ENCODE assay signal across 8 cellular contexts in the genomic region with DNA sequence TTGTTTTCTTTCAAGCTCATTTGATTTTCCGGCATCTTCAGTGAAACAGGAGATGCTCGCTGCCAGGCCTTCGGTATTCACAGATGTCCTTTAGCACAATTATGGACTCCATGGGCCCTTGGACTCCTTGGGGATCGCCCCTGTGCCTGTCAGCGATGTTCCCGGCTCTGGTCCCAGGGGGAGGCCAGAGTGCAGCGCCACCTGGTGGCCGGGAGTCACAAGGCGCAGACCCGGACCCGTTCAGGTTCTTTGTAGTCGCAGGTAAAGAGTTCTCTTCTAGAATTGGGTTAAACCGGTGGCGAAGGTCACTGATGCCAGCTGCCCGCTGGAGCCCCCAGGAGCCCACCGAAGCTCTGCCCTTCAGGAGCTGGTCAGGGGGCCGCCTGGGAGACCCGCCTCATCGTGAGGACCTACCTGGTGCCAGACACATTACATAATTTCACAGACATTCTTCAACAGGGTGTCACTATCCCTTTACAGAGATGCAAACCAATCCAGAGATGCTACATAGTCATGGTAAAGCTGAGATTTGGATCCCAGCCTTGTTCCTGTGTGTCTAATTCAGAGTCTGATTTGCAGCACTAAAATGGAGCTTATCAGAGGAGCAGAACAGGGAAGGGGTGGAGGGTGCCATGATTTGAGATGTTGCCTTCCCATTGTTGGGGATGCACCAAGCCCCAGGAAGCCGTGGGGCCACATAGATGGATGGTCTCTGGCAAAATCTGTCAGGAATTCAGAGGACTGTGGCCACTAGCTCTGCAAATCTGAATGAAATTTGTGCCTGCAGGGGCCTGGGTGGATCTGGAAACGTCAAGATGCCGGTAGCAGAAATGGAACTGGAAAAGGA. TPM values are rescaled to one million over a fixed set of nuclear protein-coding genes. Genes with fewer than 3 reads are reported as not detected.
DNase-seq lines count a peak whose midpoint lies in the region; ATAC-seq and TF ChIP-seq lines count a peak whose summit lies in the region.

No MANE protein-coding gene starts in this region.

- H3K27me3 ChIP-seq in MM.1S (replicated peaks; ENCODE audit: insufficient read depth, low read length) = no peaks in the 10 kb centered on the region

- H3K27ac ChIP-seq in MM.1S (ENCODE audit: low read length) = no peak overlapping the region

- peak; percentile 56 for DNase-seq in NK-92 treated with Interleukin-12 subunit alpha and Interleukin-12 subunit beta, amount 100 ng/mL, for 24 hours (lab: John Stamatoyannopoulos, UW)
- no peak for DNase-seq in NK-92 (lab: John Stamatoyannopoulos, UW; ENCODE audit: unreplicated experiment)
- peak; percentile 64 for DNase-seq in MM.1S
- peak; percentile 56 for DNase-seq in activated CD4-positive, alpha-beta T cell treated with anti-CD3 and anti-CD28 coated beads for 1 hour
- peak; percentile 21 for DNase-seq in cerebellum (ENCODE audit: low spot score)
- peak; percentile 47 to 62 for DNase-seq in lung microvascular endothelial cell (ENCODE audit: low read depth in 2 of 2)
- peak; percentile 39 to 41 for DNase-seq in stimulated activated CD8-positive, alpha-beta memory T cell treated with anti-CD3 and anti-CD28 coated beads, Interleukin-15, amount 100 ng/mL, for 4 hours (ENCODE audit: low read depth in 2 of 2)

- ATAC-seq in GM18520 (IDR thresholded peaks at IDR 0.05; ENCODE audit: unreplicated experiment) = no peak

- H3K79me2 ChIP-seq in MM.1S (ENCODE audit: low read length) = no peaks in the 10 kb centered on the region

- H2AFZ ChIP-seq in MM.1S (ENCODE audit: low read length) = peak overlapping the region; percentile 57; the same call in 1 of the 2 replicates

- no peaks in the 10 kb centered on the region for H4K20me1 ChIP-seq in MM.1S (ENCODE audit: insufficient read depth, low read length)

- peak; percentile 91 for TF ChIP-seq CTCF in MM.1S (IDR thresholded peaks at IDR 0.05; ENCODE audit: low read length)

- H3K9me3 ChIP-seq in MM.1S (replicated peaks; ENCODE audit: insufficient read depth, low read length) = no peaks in the 10 kb centered on the region

- no peaks in the 10 kb centered on the region for H3F3A ChIP-seq in MM.1S (ENCODE audit: insufficient read depth, low read length)

- H3K36me3 ChIP-seq in MM.1S (replicated peaks; ENCODE audit: insufficient read depth, low read length) = no peaks in the 10 kb centered on the region

- no peaks in the 10 kb centered on the region for H3K9me2 ChIP-seq in MM.1S (replicated peaks; ENCODE audit: insufficient read depth, low read length)

- H3K4me1 ChIP-seq in MM.1S (ENCODE audit: low read length) = no peaks in the 10 kb centered on the region

- no peak overlapping the region for H3K4me3 ChIP-seq in MM.1S (ENCODE audit: low read length)

- H3K9ac ChIP-seq in MM.1S (ENCODE audit: low read length) = no peak overlapping the region

- H3K4me2 ChIP-seq in MM.1S (ENCODE audit: low read depth, low read length) = peak overlapping the region; percentile 53; the same call in 1 of the 2 replicates

RNA-seq across cellular contexts. Expression of gene INPP5D, which starts 6.0 kb away (rescaled TPM):
- total RNA-seq in cerebellum (4.9 TPM), lung microvascular endothelial cell (25.7 and 43.5 TPM in 2 replicates)

RNA-seq across cellular contexts. Expression of gene NEU2, which starts 21.7 kb away (rescaled TPM):
- total RNA-seq in cerebellum (not detected), lung microvascular endothelial cell (not detected in 2 replicates)

RNA-seq across cellular contexts. Expression of gene NGEF, which starts 41.1 kb away (rescaled TPM):
- 12.2 TPM for total RNA-seq in cerebellum
- 0.22 TPM in 1 of 2 replicates, not detected in the other for total RNA-seq in lung microvascular endothelial cell

Comparison
In these comparisons a context has a peak if more than half of its experiments do, and no peak if none do; other contexts are left out.
1. RNA of gene NGEF, which starts 41.1 kb away (total RNA-seq): 12.2 TPM in cerebellum (single experiment); 0.22 TPM in lung microvascular endothelial cell; every median in the first group is over 10 times any median in the second.